21 cellular contexts compared by ENCODE assay signal in the genomic region with DNA sequence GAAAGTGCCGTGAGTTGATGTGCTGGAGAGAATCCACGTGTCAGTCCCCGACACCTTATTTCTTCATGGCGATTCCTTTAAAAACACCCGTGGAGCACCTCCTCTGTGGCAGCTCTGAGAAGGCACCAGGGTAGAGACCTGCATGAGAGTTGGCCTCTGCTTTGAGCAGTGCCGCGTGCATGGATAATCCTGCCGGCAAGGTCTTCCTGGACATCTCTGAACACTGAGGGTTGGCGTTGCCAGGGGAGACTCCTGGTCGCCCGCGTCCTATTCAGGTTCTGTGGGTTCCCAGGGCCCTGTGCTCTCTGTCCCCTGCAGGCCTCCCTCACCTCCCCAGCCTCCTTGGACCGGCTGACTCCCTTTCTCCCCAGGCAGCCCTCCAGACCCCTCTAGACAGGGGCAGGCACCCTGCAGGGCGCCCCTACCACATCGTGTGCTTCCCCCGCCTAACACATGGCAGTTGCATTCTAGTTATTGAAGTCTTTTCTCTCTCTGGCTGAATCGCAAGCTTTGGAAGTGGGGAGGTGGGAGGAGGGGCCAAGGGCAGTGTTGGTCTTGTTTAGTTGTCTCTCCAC.
"Had no signal": no experiment of that assay in that cellular context is flagged by ENCODE, and none has a peak within 500 bp of the region (broad histone marks: within the 10 kb centered on the region; RNA-seq: fewer than 3 reads in every experiment).

No MANE protein-coding gene starts in this region.

- ATAC-seq: effector memory CD8-positive, alpha-beta T cell; left cardiac atrium; psoas muscle; sciatic nerve; stimulated activated naive B cell treated with anti-CD40 and anti-IgM and Interleukin-4, amounts not matched to agents 10 μg/mL and 1 μg/mL and 100 μg/mL, for 72 hours had no signal

- H3K9ac ChIP-seq: parathyroid adenoma had no signal

- H3K4me3 Mint-ChIP-seq: dendritic cell treated with granulocyte-macrophage colony-stimulating factor and Interleukin-4, amounts not matched to agents 40 ng/mL and 50 ng/mL, for 4 days; effector memory CD8-positive, alpha-beta T cell; stimulated activated naive B cell treated with anti-CD40 and anti-IgM and Interleukin-4, amounts not matched to agents 10 μg/mL and 1 μg/mL and 100 μg/mL, for 72 hours had no signal

- H3K79me2 ChIP-seq: parathyroid adenoma had no signal

- H3K9me3 Mint-ChIP-seq: dendritic cell treated with granulocyte-macrophage colony-stimulating factor and Interleukin-4, amounts not matched to agents 40 ng/mL and 50 ng/mL, for 4 days; effector memory CD8-positive, alpha-beta T cell; naive B cell; stimulated activated naive B cell treated with anti-CD40 and anti-IgM and Interleukin-4, amounts not matched to agents 10 μg/mL and 1 μg/mL and 100 μg/mL, for 72 hours had no signal

- H3K27me3 Mint-ChIP-seq: dendritic cell treated with granulocyte-macrophage colony-stimulating factor and Interleukin-4, amounts not matched to agents 40 ng/mL and 50 ng/mL, for 4 days had no signal

- H3K27ac Mint-ChIP-seq: dendritic cell treated with granulocyte-macrophage colony-stimulating factor and Interleukin-4, amounts not matched to agents 40 ng/mL and 50 ng/mL, for 4 days; effector memory CD8-positive, alpha-beta T cell; naive B cell; stimulated activated naive B cell treated with anti-CD40 and anti-IgM and Interleukin-4, amounts not matched to agents 10 μg/mL and 1 μg/mL and 100 μg/mL, for 72 hours had no signal

- H3K4me3 ChIP-seq: esophagus squamous epithelium, gastroesophageal sphincter, left ventricle myocardium inferior, psoas muscle, skin epidermis had no signal

- H3K9me3 ChIP-seq: esophagus squamous epithelium, gastroesophageal sphincter, left ventricle myocardium inferior, psoas muscle had no signal

- DNase-seq: effector memory CD8-positive, alpha-beta T cell; esophagus squamous epithelium; foreskin fibroblast; glutamatergic neuron; kidney; left cardiac atrium; left ventricle myocardium inferior; mesendoderm; naive B cell; occipital lobe; psoas muscle; retina; stimulated activated CD4-positive, alpha-beta T cell treated with anti-CD3 and anti-CD28 coated beads, Interleukin-2, amount 100 ng/mL, for 24 hours; stimulated activated CD4-positive, alpha-beta T cell treated with anti-CD3 and anti-CD28 coated beads, Interleukin-4, amount 100 ng/mL, for 4 hours; stimulated activated naive B cell treated with anti-CD40 and anti-IgM and Interleukin-4, amounts not matched to agents 10 μg/mL and 1 μg/mL and 100 μg/mL, for 72 hours; trophoblast cell had no signal

- H3K4me1 ChIP-seq: esophagus squamous epithelium, gastroesophageal sphincter, psoas muscle had no signal

- H3K36me3 ChIP-seq: esophagus squamous epithelium, gastroesophageal sphincter, left ventricle myocardium inferior had no signal

- H3K36me3 Mint-ChIP-seq: naive B cell had no signal

- H3K27ac ChIP-seq: esophagus squamous epithelium, gastroesophageal sphincter, left ventricle myocardium inferior, parathyroid adenoma, psoas muscle, skin epidermis had no signal
